Comparison of ENCODE assay signal across 1 cellular context in genomic region chr5:133251296-133252132, GRCh38.
TF ChIP-seq lines count a peak whose summit lies in the region.

No MANE protein-coding gene starts in this region.

TF ChIP-seq in HepG2, 621 proteins besides CTCF, POLR2A, EP300 and RAD21 (continued from another document and continues in another):
- TF ChIP-seq, protein P1, sequence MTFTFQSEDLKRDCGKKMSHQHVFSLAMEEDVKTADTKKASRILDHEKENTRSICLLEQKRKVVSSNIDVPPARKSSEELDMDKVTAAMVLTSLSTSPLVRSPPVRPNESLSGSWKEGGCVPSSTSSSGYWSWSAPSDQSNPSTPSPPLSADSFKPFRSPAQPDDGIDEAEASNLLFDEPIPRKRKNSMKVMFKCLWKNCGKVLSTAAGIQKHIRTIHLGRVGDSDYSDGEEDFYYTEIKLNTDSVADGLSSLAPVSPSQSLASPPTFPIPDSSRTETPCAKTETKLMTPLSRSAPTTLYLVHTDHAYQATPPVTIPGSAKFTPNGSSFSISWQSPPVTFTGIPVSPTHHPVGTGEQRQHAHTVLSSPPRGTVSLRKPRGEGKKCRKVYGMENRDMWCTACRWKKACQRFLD (CRISPR knock-in tag; IDR thresholded peaks at IDR 0.05; ENCODE audit: borderline replicate concordance), result no peak
- TF ChIP-seq HNRNPLL (IDR thresholded peaks at IDR 0.05; ENCODE audit: low read depth, low read length, poor library complexity, severe bottlenecking), result no peak
- TF ChIP-seq KLF13 (CRISPR knock-in tag; IDR thresholded peaks at IDR 0.05), result 0 out of 2 replicates have a peak, but pooled peaks have one; percentile 30
- peak; percentile 13 for TF ChIP-seq TEAD3 (CRISPR knock-in tag; optimal IDR thresholded peaks at IDR 0.05; ENCODE audit: borderline replicate concordance)
- no peak for TF ChIP-seq LCORL (IDR thresholded peaks at IDR 0.05)
- 0 out of 2 replicates have a peak, but pooled peaks have one; percentile 29 for TF ChIP-seq LCORL (CRISPR knock-in tag; IDR thresholded peaks at IDR 0.05)
- TF ChIP-seq ZNF782 (CRISPR knock-in tag; IDR thresholded peaks at IDR 0.05; ENCODE audit: borderline replicate concordance), result peak; percentile 62; the same call in 1 of the 2 replicates
- TF ChIP-seq EED (CRISPR knock-in tag; IDR thresholded peaks at IDR 0.05), result no peak
- peak; percentile 11; the same call in 1 of the 2 replicates for TF ChIP-seq ETV5 (CRISPR knock-in tag; IDR thresholded peaks at IDR 0.05; ENCODE audit: borderline replicate concordance)
- TF ChIP-seq SIX4 (CRISPR knock-in tag; IDR thresholded peaks at IDR 0.05), result no peak
- TF ChIP-seq CBX5 (CRISPR knock-in tag; IDR thresholded peaks at IDR 0.05; ENCODE audit: borderline replicate concordance), result no peak
- no peak for TF ChIP-seq JUNB (CRISPR knock-in tag; IDR thresholded peaks at IDR 0.05; ENCODE audit: borderline replicate concordance)
- no peak for TF ChIP-seq MYNN (CRISPR knock-in tag; IDR thresholded peaks at IDR 0.05; ENCODE audit: low read depth)
- no peak for TF ChIP-seq SMC3 (IDR thresholded peaks at IDR 0.05; ENCODE audit: low read length)
- TF ChIP-seq, protein P2, sequence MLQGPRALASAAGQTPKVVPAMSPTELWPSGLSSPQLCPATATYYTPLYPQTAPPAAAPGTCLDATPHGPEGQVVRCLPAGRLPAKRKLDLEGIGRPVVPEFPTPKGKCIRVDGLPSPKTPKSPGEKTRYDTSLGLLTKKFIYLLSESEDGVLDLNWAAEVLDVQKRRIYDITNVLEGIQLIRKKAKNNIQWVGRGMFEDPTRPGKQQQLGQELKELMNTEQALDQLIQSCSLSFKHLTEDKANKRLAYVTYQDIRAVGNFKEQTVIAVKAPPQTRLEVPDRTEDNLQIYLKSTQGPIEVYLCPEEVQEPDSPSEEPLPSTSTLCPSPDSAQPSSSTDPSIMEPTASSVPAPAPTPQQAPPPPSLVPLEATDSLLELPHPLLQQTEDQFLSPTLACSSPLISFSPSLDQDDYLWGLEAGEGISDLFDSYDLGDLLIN (CRISPR knock-in tag; IDR thresholded peaks at IDR 0.05; ENCODE audit: borderline replicate concordance), result no peak
- no peak for TF ChIP-seq ZNF766 (CRISPR knock-in tag; IDR thresholded peaks at IDR 0.05; ENCODE audit: borderline replicate concordance)
- TF ChIP-seq ARID4A (CRISPR knock-in tag; IDR thresholded peaks at IDR 0.05; ENCODE audit: borderline replicate concordance), result peak; percentile 49; the same call in 1 of the 2 replicates
- TF ChIP-seq ZC3H13 (CRISPR knock-in tag; IDR thresholded peaks at IDR 0.05), result no peak; the same call in 1 of the 2 replicates
- TF ChIP-seq ARNT (IDR thresholded peaks at IDR 0.05), result no peak
- no peak for TF ChIP-seq SALL2 (CRISPR knock-in tag; IDR thresholded peaks at IDR 0.05)
- TF ChIP-seq MEF2D (CRISPR knock-in tag; IDR thresholded peaks at IDR 0.05), result peak; percentile 16; the same call in 1 of the 2 replicates
- no peak for TF ChIP-seq ZNF564 (CRISPR knock-in tag; IDR thresholded peaks at IDR 0.05)
- TF ChIP-seq AHDC1 (CRISPR knock-in tag; IDR thresholded peaks at IDR 0.05; ENCODE audit: borderline replicate concordance), result peak; percentile 33; the same call in 1 of the 2 replicates
- TF ChIP-seq ZNF775 (CRISPR knock-in tag; IDR thresholded peaks at IDR 0.05; ENCODE audit: borderline replicate concordance), result no peak
- TF ChIP-seq PITX1 (CRISPR knock-in tag; IDR thresholded peaks at IDR 0.05), result no peak
- no peak for TF ChIP-seq ZNF326 (CRISPR knock-in tag; IDR thresholded peaks at IDR 0.05; ENCODE audit: borderline replicate concordance)
- no peak for TF ChIP-seq ZNF20 (CRISPR knock-in tag; IDR thresholded peaks at IDR 0.05)
- no peak for TF ChIP-seq KMT2B (CRISPR knock-in tag; IDR thresholded peaks at IDR 0.05)
- no peak for TF ChIP-seq ZNF224 (CRISPR knock-in tag; IDR thresholded peaks at IDR 0.05)
- no peak for TF ChIP-seq ZNF549 (CRISPR knock-in tag; IDR thresholded peaks at IDR 0.05)
- TF ChIP-seq ELF3 (CRISPR knock-in tag; IDR thresholded peaks at IDR 0.05), result no peak
- TF ChIP-seq IRX3 (CRISPR knock-in tag; IDR thresholded peaks at IDR 0.05; ENCODE audit: borderline replicate concordance, low read depth), result 0 out of 2 replicates have a peak, but pooled peaks have one; percentile 16
- TF ChIP-seq KLF15 (CRISPR knock-in tag; IDR thresholded peaks at IDR 0.05; ENCODE audit: borderline replicate concordance), result no peak
- TF ChIP-seq HNF4A (CRISPR knock-in tag; IDR thresholded peaks at IDR 0.05), result peak; percentile 90
- no peak for TF ChIP-seq ZNF362 (CRISPR knock-in tag; IDR thresholded peaks at IDR 0.05; ENCODE audit: borderline replicate concordance)
- peak; percentile 55; the same call in 1 of the 2 replicates for TF ChIP-seq ZNF644 (CRISPR knock-in tag; IDR thresholded peaks at IDR 0.05; ENCODE audit: low read depth)
- no peak for TF ChIP-seq ZNF678 (CRISPR knock-in tag; IDR thresholded peaks at IDR 0.05)
- TF ChIP-seq ZNF547 (CRISPR knock-in tag; IDR thresholded peaks at IDR 0.05), result no peak
- peak; percentile 85; the same call in 1 of the 2 replicates for TF ChIP-seq ZFP90 (CRISPR knock-in tag; IDR thresholded peaks at IDR 0.05; ENCODE audit: borderline replicate concordance)
- no peak for TF ChIP-seq IKZF1 (IDR thresholded peaks at IDR 0.05)
- peak; percentile 57; the same call in 1 of the 2 replicates for TF ChIP-seq ZFY (CRISPR knock-in tag; IDR thresholded peaks at IDR 0.05)
- peak; percentile 53; the same call in 1 of the 2 replicates for TF ChIP-seq MYC (CRISPR knock-in tag; IDR thresholded peaks at IDR 0.05; ENCODE audit: borderline replicate concordance)
- TF ChIP-seq, protein P3, sequence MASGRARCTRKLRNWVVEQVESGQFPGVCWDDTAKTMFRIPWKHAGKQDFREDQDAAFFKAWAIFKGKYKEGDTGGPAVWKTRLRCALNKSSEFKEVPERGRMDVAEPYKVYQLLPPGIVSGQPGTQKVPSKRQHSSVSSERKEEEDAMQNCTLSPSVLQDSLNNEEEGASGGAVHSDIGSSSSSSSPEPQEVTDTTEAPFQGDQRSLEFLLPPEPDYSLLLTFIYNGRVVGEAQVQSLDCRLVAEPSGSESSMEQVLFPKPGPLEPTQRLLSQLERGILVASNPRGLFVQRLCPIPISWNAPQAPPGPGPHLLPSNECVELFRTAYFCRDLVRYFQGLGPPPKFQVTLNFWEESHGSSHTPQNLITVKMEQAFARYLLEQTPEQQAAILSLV (CRISPR knock-in tag; IDR thresholded peaks at IDR 0.05; ENCODE audit: borderline replicate concordance), result peak; percentile 39; the same call in 1 of the 2 replicates
- TF ChIP-seq ZNF33A (CRISPR knock-in tag; IDR thresholded peaks at IDR 0.05; ENCODE audit: borderline replicate concordance), result no peak
- no peak for TF ChIP-seq KLF11 (CRISPR knock-in tag; IDR thresholded peaks at IDR 0.05)
- TF ChIP-seq ZNF30 (CRISPR knock-in tag; IDR thresholded peaks at IDR 0.05), result no peak
- TF ChIP-seq MED1 (CRISPR knock-in tag; IDR thresholded peaks at IDR 0.05), result peak; percentile 46
- TF ChIP-seq POLR2AphosphoS5 (IDR thresholded peaks at IDR 0.05; ENCODE audit: low read depth, low read length), result 0 out of 2 replicates have a peak, but pooled peaks have one; percentile 5
- TF ChIP-seq, protein P4, sequence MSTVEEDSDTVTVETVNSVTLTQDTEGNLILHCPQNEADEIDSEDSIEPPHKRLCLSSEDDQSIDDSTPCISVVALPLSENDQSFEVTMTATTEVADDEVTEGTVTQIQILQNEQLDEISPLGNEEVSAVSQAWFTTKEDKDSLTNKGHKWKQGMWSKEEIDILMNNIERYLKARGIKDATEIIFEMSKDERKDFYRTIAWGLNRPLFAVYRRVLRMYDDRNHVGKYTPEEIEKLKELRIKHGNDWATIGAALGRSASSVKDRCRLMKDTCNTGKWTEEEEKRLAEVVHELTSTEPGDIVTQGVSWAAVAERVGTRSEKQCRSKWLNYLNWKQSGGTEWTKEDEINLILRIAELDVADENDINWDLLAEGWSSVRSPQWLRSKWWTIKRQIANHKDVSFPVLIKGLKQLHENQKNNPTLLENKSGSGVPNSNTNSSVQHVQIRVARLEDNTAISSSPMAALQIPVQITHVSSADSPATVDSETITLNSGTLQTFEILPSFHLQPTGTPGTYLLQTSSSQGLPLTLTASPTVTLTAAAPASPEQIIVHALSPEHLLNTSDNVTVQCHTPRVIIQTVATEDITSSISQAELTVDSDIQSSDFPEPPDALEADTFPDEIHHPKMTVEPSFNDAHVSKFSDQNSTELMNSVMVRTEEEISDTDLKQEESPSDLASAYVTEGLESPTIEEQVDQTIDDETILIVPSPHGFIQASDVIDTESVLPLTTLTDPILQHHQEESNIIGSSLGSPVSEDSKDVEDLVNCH (CRISPR knock-in tag; IDR thresholded peaks at IDR 0.05), result no peak
- TF ChIP-seq TARDBP (CRISPR knock-in tag; IDR thresholded peaks at IDR 0.05), result peak; percentile 17; the same call in 1 of the 2 replicates
- no peak for TF ChIP-seq XBP1 (CRISPR knock-in tag; IDR thresholded peaks at IDR 0.05)
- no peak for TF ChIP-seq ZNF652 (CRISPR knock-in tag; IDR thresholded peaks at IDR 0.05; ENCODE audit: borderline replicate concordance, low read depth)
- peak; percentile 53; the same call in 1 of the 2 replicates for TF ChIP-seq JUN (CRISPR knock-in tag; IDR thresholded peaks at IDR 0.05)
- no peak for TF ChIP-seq ZNF343 (CRISPR knock-in tag; IDR thresholded peaks at IDR 0.05)
